10 cellular contexts compared by ENCODE assay signal in genomic region chr6:25781134-25781533, GRCh38. TPM values are rescaled to one million over a fixed set of nuclear protein-coding genes. Genes with fewer than 3 reads are reported as not detected.
"Had no signal": no experiment of that assay in that cellular context is flagged by ENCODE, and none has a peak within 500 bp of the region (broad histone marks: within the 10 kb centered on the region; RNA-seq: fewer than 3 reads in every experiment).

No MANE protein-coding gene starts in this region.

- DNase-seq: GOT3, H7, KG1 had no signal

- H3K36me3 ChIP-seq: HAP-1 had no signal

- H3K36me3 Mint-ChIP-seq: IgD-negative memory B cell had no signal

- H3K4me3 ChIP-seq: HAP-1 had no signal

- H3K4me1 Mint-ChIP-seq: IgD-negative memory B cell had no signal

- H3K27ac ChIP-seq: HL-60 had no signal

- H3K27ac Mint-ChIP-seq: IgD-negative memory B cell had no signal

- H3K9me3 Mint-ChIP-seq: IgD-negative memory B cell had no signal

- H3K4me3 Mint-ChIP-seq: IgD-negative memory B cell had no signal

- ATAC-seq: HCT116, HepG2 had no signal

- H3K4me1 ChIP-seq: HAP-1 had no signal

RNA-seq across cellular contexts. Expression of gene SLC17A4, which starts 26.6 kb away (rescaled TPM):
- total RNA-seq: H4, H7, HT1080 had no signal

RNA-seq across cellular contexts. Expression of gene SLC17A1, which starts 50.7 kb away (rescaled TPM):
- total RNA-seq: H4, H7, HT1080 had no signal
